12 cellular contexts compared by ENCODE assay signal in genomic region chr3:154168998-154169880, GRCh38. TPM values are rescaled to one million over a fixed set of nuclear protein-coding genes. Genes with fewer than 3 reads are reported as not detected.
"Had no signal": no experiment of that assay in that cellular context is flagged by ENCODE, and none has a peak within 500 bp of the region (broad histone marks: within the 10 kb centered on the region; RNA-seq: fewer than 3 reads in every experiment).

No MANE protein-coding gene starts in this region.

- DNase-seq: activated B cell treated with CpG ODN at 0.5 μM for 24 hours; activated CD4-positive, alpha-beta T cell treated with anti-CD3 and anti-CD28 coated beads, Interleukin-2, amount 10 ng/mL, durations not matched to agents 7 days and 5 days; activated naive CD4-positive, alpha-beta T cell treated with anti-CD3 and anti-CD28 coated beads, Interleukin-2, amount 50 U/mL, for 16 hours; adrenal gland; colonic mucosa; foreskin keratinocyte; left lung; nephron progenitor cell; stimulated activated CD4-positive, alpha-beta T cell treated with anti-CD3 and anti-CD28 coated beads, Interleukin-4, amount 100 ng/mL, for 1 hour; thyroid gland had no signal

- H3K27ac ChIP-seq: adrenal gland, colonic mucosa, foreskin keratinocyte, left lung, thyroid gland had no signal

- H3K4me3 Mint-ChIP-seq: activated B cell treated with CpG ODN at 0.5 μM for 24 hours; activated CD4-positive, alpha-beta T cell treated with anti-CD3 and anti-CD28 coated beads, Interleukin-2, amount 10 ng/mL, durations not matched to agents 7 days and 5 days; memory B cell; nephron progenitor cell had no signal

- ATAC-seq: foreskin keratinocyte, left lung had no signal

- H3K4me1 Mint-ChIP-seq: activated B cell treated with CpG ODN at 0.5 μM for 24 hours; activated CD4-positive, alpha-beta T cell treated with anti-CD3 and anti-CD28 coated beads, Interleukin-2, amount 10 ng/mL, durations not matched to agents 7 days and 5 days; memory B cell; nephron progenitor cell had no signal

- H3K27me3 ChIP-seq: adrenal gland, colonic mucosa, foreskin keratinocyte, left lung, thyroid gland had no signal

- H3K27me3 Mint-ChIP-seq: activated B cell treated with CpG ODN at 0.5 μM for 24 hours, memory B cell had no signal

- H3K4me1 ChIP-seq: adrenal gland, colonic mucosa, foreskin keratinocyte, left lung, thyroid gland had no signal

- H3K36me3 Mint-ChIP-seq: memory B cell had no signal

- H3K9me3 ChIP-seq: adrenal gland, colonic mucosa, left lung, thyroid gland had no signal

- H3K27ac Mint-ChIP-seq: activated B cell treated with CpG ODN at 0.5 μM for 24 hours; activated CD4-positive, alpha-beta T cell treated with anti-CD3 and anti-CD28 coated beads, Interleukin-2, amount 10 ng/mL, durations not matched to agents 7 days and 5 days; activated T-helper 2 cell treated with anti-CD3 and anti-CD28 coated beads, Interferon-gamma antibody, Interleukin-2, Interleukin-4, amounts not matched to agents 10 μg/mL and 5 μg/mL and 100 μg/mL, durations not matched to agents 14 hours and 24 hours and 36 hours; memory B cell; nephron progenitor cell had no signal

- H3K9me3 Mint-ChIP-seq: activated B cell treated with CpG ODN at 0.5 μM for 24 hours; activated CD4-positive, alpha-beta T cell treated with anti-CD3 and anti-CD28 coated beads, Interleukin-2, amount 10 ng/mL, durations not matched to agents 7 days and 5 days; activated T-helper 2 cell treated with anti-CD3 and anti-CD28 coated beads, Interferon-gamma antibody, Interleukin-2, Interleukin-4, amounts not matched to agents 10 μg/mL and 5 μg/mL and 100 μg/mL, durations not matched to agents 14 hours and 24 hours and 36 hours; memory B cell; nephron progenitor cell had no signal

- H3K36me3 ChIP-seq: adrenal gland, colonic mucosa, left lung, thyroid gland had no signal

- H3K4me3 ChIP-seq: adrenal gland, colonic mucosa, left lung, thyroid gland had no signal

RNA-seq across cellular contexts. Expression of gene ARHGEF26, which starts 48.0 kb away (rescaled TPM):
- total RNA-seq: activated B cell treated with CpG ODN at 0.5 μM for 24 hours had no signal
